11 cellular contexts compared by ENCODE assay signal in the genomic region with DNA sequence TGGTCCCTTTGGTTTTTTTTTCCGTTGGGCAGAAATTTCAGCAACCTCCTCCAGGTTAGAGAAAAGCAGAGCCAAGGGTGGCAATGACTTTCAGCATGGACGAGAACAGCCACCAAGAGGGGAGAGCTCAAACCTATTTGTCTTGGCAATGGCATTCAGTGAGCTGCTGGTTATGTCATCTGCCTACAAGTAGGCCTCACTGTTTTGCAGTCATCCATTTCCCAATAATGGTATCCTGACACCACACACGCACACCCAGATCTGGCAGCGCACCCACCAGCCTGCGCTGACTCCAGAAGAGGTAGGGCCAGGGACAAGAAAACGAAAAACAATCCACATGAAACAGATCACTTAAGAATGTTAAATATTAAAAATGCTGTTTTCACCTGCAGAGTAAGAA.
A peak's percentile ranks its signal among the peaks of the same experiment; 100 is the strongest.
DNase-seq lines count a peak whose midpoint lies in the region; ATAC-seq and TF ChIP-seq lines count a peak whose summit lies in the region.
"Had no signal": no experiment of that assay in that cellular context is flagged by ENCODE, and none has a peak within 500 bp of the region (broad histone marks: within the 10 kb centered on the region; RNA-seq: fewer than 3 reads in every experiment).

No MANE protein-coding gene starts in this region.

- no peaks in the 10 kb centered on the region for H3K36me3 Mint-ChIP-seq in T-helper 2 cell treated with Interferon-gamma antibody and Interleukin-4, amounts not matched to agents 5 μg/mL and 100 μg/mL, for 36 hours (ENCODE audit: low read depth)
- H3K36me3 Mint-ChIP-seq: activated naive CD8-positive, alpha-beta T cell treated with anti-CD3 and anti-CD28 coated beads for 36 hours; CD8-positive, alpha-beta memory T cell had no signal

- 43 to 57% (median 53%) methylated on average over 6 of the region's 6 CpGs for WGBS in stomach, 5 donors

- DNase-seq in NCI-H2196 (lab: John Stamatoyannopoulos, UW; ENCODE audit: unreplicated experiment), result peak; percentile 60
- DNase-seq in cerebellum (ENCODE audit: low spot score), result peak; percentile 17
- DNase-seq in stomach, result no peak
- no peak for DNase-seq in head of caudate nucleus
- no peak for DNase-seq in NCI-H524 treated with DMSO at 0.1 percent for 48 hours (lab: John Stamatoyannopoulos, UW)
- no peak for DNase-seq in T-helper 2 cell treated with Interferon-gamma antibody and Interleukin-4, amounts not matched to agents 5 μg/mL and 100 μg/mL, for 36 hours (ENCODE audit: low spot score)
- DNase-seq: activated naive CD8-positive, alpha-beta T cell treated with anti-CD3 and anti-CD28 coated beads for 36 hours; CD8-positive, alpha-beta memory T cell had no signal

- H3K27ac ChIP-seq in iPS-20b (ENCODE audit: low read length), result no peak overlapping the region
- peak overlapping the region; percentile 25 to 80 (median 50) for H3K27ac ChIP-seq in stomach
- H3K27ac ChIP-seq: neutrophil had no signal

- intact Hi-C loops in stomach (cut with DNase I; ENCODE audit: low total_unique reads) (no loop called here), head of caudate nucleus (cut with DNase I) (no loop called here)

- no peaks in the 10 kb centered on the region for H3K9me3 ChIP-seq in iPS-20b (ENCODE audit: insufficient read depth, low read depth, low read length)
- no peaks in the 10 kb centered on the region for H3K9me3 ChIP-seq in stomach
- H3K9me3 ChIP-seq: neutrophil had no signal

- H3K4me1 ChIP-seq in iPS-20b (ENCODE audit: insufficient read depth, low read length) (peaks cover 42% of the 10 kb centered on the region), stomach (peaks cover 19 to 48% (median 29%) of the 10 kb centered on the region in 4 donors)

- H3K36me3 ChIP-seq in iPS-20b (ENCODE audit: insufficient read depth, low read depth, low read length), result no peaks in the 10 kb centered on the region
- no peaks in the 10 kb centered on the region for H3K36me3 ChIP-seq in stomach
- H3K36me3 ChIP-seq: neutrophil had no signal

- no peak overlapping the region for H3K9ac ChIP-seq in iPS-20b (ENCODE audit: low read depth, low read length)

- no peaks in the 10 kb centered on the region for H3K4me1 Mint-ChIP-seq in T-helper 2 cell treated with Interferon-gamma antibody and Interleukin-4, amounts not matched to agents 5 μg/mL and 100 μg/mL, for 36 hours (ENCODE audit: low read depth)
- H3K4me1 Mint-ChIP-seq: activated naive CD8-positive, alpha-beta T cell treated with anti-CD3 and anti-CD28 coated beads for 36 hours; CD8-positive, alpha-beta memory T cell had no signal

- H3K9me3 Mint-ChIP-seq in T-helper 2 cell treated with Interferon-gamma antibody and Interleukin-4, amounts not matched to agents 5 μg/mL and 100 μg/mL, for 36 hours, result no peaks in the 10 kb centered on the region
- H3K9me3 Mint-ChIP-seq: activated naive CD8-positive, alpha-beta T cell treated with anti-CD3 and anti-CD28 coated beads for 36 hours had no signal

- no peaks in the 10 kb centered on the region for H3K27me3 Mint-ChIP-seq in T-helper 2 cell treated with Interferon-gamma antibody and Interleukin-4, amounts not matched to agents 5 μg/mL and 100 μg/mL, for 36 hours (ENCODE audit: low read depth)

- no peak overlapping the region for H3K4me3 Mint-ChIP-seq in T-helper 2 cell treated with Interferon-gamma antibody and Interleukin-4, amounts not matched to agents 5 μg/mL and 100 μg/mL, for 36 hours
- H3K4me3 Mint-ChIP-seq: activated naive CD8-positive, alpha-beta T cell treated with anti-CD3 and anti-CD28 coated beads for 36 hours; CD8-positive, alpha-beta memory T cell had no signal

- no peak overlapping the region for H3K27ac Mint-ChIP-seq in T-helper 2 cell treated with Interferon-gamma antibody and Interleukin-4, amounts not matched to agents 5 μg/mL and 100 μg/mL, for 36 hours
- H3K27ac Mint-ChIP-seq: activated naive CD8-positive, alpha-beta T cell treated with anti-CD3 and anti-CD28 coated beads for 36 hours; CD8-positive, alpha-beta memory T cell had no signal

- no peak for TF ChIP-seq EP300 in stomach (IDR thresholded peaks at IDR 0.05)

- H3K4me3 ChIP-seq in iPS-20b (ENCODE audit: low read length), result peak overlapping the region; percentile 37; the same call in 1 of the 2 replicates
- H3K4me3 ChIP-seq in stomach, result no peak overlapping the region

- no peak for TF ChIP-seq POLR2A in stomach (IDR thresholded peaks at IDR 0.05)

- TF ChIP-seq CTCF in stomach (IDR thresholded peaks at IDR 0.05), result no peak

- no peak for ATAC-seq in GM18907 (IDR thresholded peaks at IDR 0.05; ENCODE audit: unreplicated experiment)

- peaks cover 4% of the 10 kb centered on the region; the same call in 1 of the 2 replicates for H3K27me3 ChIP-seq in iPS-20b (ENCODE audit: insufficient read depth, low read length)
- no peaks in the 10 kb centered on the region for H3K27me3 ChIP-seq in stomach
- H3K27me3 ChIP-seq: neutrophil had no signal

Comparison
In these comparisons a context has a peak if more than half of its experiments do, and no peak if none do; other contexts are left out.
1. DNase-seq: peak in NCI-H2196 (single experiment) and cerebellum (single experiment); none in stomach (single experiment), head of caudate nucleus (0 of 42), NCI-H524 treated with DMSO at 0.1 percent for 48 hours (single experiment) and T-helper 2 cell treated with Interferon-gamma antibody and Interleukin-4, amounts not matched to agents 5 μg/mL and 100 μg/mL, for 36 hours (single experiment).